In the genomic region with DNA sequence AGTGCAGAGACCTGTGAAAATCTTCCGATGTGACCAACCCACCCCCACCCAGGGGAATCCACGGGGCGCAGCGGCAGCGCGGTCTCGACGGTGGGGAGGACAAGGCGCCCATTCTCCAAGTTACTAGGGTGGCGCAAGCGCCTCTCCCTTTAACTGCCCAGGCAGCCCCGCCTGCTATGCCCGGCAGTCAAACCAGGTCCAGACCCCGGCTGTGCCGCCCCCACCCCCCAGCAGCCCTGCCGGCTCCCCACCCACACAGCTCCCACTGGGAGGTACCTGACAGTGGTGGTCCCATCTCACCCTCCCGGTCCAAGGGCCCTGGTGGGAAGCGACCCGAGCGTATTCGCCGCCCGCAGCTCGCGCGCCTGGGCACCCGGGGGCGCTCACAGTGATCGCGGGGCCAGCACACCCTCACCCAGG, we compare ENCODE assay signal across 1 cellular context.
TF ChIP-seq lines count a peak whose summit lies in the region.

No MANE protein-coding gene starts in this region.

TF ChIP-seq in HEK293, 187 proteins besides CTCF, POLR2A, EP300 and RAD21 (continued from another document):
- TF ChIP-seq RBAK (tag by site-specific recombination; IDR thresholded peaks at IDR 0.05) (no peak), ZBTB7A (tag by site-specific recombination; IDR thresholded peaks at IDR 0.05; ENCODE audit: low read depth) (no peak), SCRT1 (tag by site-specific recombination; IDR thresholded peaks at IDR 0.05; ENCODE audit: borderline replicate concordance) (no peak)
- TF ChIP-seq, protein P1, sequence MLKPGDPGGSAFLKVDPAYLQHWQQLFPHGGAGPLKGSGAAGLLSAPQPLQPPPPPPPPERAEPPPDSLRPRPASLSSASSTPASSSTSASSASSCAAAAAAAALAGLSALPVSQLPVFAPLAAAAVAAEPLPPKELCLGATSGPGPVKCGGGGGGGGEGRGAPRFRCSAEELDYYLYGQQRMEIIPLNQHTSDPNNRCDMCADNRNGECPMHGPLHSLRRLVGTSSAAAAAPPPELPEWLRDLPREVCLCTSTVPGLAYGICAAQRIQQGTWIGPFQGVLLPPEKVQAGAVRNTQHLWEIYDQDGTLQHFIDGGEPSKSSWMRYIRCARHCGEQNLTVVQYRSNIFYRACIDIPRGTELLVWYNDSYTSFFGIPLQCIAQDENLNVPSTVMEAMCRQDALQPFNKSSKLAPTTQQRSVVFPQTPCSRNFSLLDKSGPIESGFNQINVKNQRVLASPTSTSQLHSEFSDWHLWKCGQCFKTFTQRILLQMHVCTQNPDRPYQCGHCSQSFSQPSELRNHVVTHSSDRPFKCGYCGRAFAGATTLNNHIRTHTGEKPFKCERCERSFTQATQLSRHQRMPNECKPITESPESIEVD (tag by site-specific recombination; IDR thresholded peaks at IDR 0.05) = no peak
- TF ChIP-seq, protein P2, sequence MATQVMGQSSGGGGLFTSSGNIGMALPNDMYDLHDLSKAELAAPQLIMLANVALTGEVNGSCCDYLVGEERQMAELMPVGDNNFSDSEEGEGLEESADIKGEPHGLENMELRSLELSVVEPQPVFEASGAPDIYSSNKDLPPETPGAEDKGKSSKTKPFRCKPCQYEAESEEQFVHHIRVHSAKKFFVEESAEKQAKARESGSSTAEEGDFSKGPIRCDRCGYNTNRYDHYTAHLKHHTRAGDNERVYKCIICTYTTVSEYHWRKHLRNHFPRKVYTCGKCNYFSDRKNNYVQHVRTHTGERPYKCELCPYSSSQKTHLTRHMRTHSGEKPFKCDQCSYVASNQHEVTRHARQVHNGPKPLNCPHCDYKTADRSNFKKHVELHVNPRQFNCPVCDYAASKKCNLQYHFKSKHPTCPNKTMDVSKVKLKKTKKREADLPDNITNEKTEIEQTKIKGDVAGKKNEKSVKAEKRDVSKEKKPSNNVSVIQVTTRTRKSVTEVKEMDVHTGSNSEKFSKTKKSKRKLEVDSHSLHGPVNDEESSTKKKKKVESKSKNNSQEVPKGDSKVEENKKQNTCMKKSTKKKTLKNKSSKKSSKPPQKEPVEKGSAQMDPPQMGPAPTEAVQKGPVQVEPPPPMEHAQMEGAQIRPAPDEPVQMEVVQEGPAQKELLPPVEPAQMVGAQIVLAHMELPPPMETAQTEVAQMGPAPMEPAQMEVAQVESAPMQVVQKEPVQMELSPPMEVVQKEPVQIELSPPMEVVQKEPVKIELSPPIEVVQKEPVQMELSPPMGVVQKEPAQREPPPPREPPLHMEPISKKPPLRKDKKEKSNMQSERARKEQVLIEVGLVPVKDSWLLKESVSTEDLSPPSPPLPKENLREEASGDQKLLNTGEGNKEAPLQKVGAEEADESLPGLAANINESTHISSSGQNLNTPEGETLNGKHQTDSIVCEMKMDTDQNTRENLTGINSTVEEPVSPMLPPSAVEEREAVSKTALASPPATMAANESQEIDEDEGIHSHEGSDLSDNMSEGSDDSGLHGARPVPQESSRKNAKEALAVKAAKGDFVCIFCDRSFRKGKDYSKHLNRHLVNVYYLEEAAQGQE (tag by site-specific recombination; IDR thresholded peaks at IDR 0.05) = no peak
